Comparison of ENCODE assay signal across 9 cellular contexts in the genomic region with DNA sequence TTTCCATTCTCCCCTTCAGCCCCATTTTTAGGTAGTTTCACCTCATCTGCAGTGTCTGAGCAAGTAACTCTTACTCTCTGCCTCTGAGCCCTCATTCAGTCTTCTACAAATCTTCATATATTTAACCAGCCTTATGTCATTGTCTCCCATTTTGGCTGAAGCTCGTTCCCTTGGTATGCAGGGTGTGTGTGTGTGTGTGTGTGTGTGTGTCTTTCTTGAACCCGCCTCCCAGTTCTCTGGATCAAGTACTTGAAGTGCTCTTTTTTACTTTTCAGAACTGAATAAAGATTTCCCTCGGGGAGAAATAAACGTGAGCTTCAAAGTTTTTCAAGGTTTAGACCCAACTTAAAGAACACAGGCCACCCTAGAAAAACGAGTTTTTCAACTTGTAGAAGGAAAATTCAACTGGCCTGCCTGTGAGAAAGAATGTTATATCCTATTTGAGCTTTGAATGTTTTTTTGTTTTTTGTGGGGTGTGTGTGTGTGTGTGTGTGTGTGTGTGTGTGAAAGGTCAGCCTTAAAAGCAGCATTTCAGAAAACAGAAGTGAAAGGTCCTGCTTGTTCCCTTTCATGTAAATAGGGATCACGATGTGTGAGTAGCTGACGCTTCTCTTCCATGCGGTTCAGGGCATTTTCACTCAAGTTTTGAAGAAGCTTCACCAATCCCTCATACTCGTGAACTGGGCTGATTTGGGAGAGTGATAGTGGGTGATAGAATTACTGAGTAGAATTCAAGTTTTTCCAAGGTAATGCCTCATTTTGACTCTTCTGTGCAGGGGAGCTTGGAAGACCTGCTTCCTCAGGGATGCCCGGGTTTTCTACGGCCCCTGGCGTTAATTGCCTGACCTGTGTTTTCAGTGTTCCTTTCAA. TPM values are rescaled to one million over a fixed set of nuclear protein-coding genes. Genes with fewer than 3 reads are reported as not detected.
DNase-seq lines count a peak whose midpoint lies in the region; ATAC-seq and TF ChIP-seq lines count a peak whose summit lies in the region.
"Had no signal": no experiment of that assay in that cellular context is flagged by ENCODE, and none has a peak within 500 bp of the region (broad histone marks: within the 10 kb centered on the region; RNA-seq: fewer than 3 reads in every experiment).

No MANE protein-coding gene starts in this region.

- peak overlapping the region; percentile 41 to 86 (median 82) for H3K27ac Mint-ChIP-seq in nephron
- no peak overlapping the region for H3K27ac Mint-ChIP-seq in activated naive CD4-positive, alpha-beta T cell treated with anti-CD3 and anti-CD28 coated beads for 36 hours

- CTCF ChIA-PET in activated naive CD4-positive, alpha-beta T cell treated with anti-CD3 and anti-CD28 coated beads for 36 hours (lab: Charles Lee): interaction anchor here (0.6 to 1.6 kb wide), 7 partner anchors 15 to 394 kb away, joined by 3 to 6 read pairs (median 4); no protein-coding TSS in a partner anchor

- H3K9me3 Mint-ChIP-seq in nephron: no peaks in the 10 kb centered on the region
- H3K9me3 Mint-ChIP-seq in activated naive CD4-positive, alpha-beta T cell treated with anti-CD3 and anti-CD28 coated beads for 36 hours: no peaks in the 10 kb centered on the region

- ATAC-seq in HG03442 (IDR thresholded peaks at IDR 0.05; ENCODE audit: unreplicated experiment) (peak; percentile 59), HG03439 (IDR thresholded peaks at IDR 0.05; ENCODE audit: unreplicated experiment) (no peak)

- peaks cover 15% of the 10 kb centered on the region for H3K4me1 Mint-ChIP-seq in nephron
- peaks cover 19% of the 10 kb centered on the region for H3K4me1 Mint-ChIP-seq in activated naive CD4-positive, alpha-beta T cell treated with anti-CD3 and anti-CD28 coated beads for 36 hours (ENCODE audit: low read depth)

- intact Hi-C loops in activated naive CD4-positive, alpha-beta T cell treated with anti-CD3 and anti-CD28 coated beads for 36 hours (cut with micrococcal nuclease): loop anchor here (1.0 to 2.0 kb wide), 2 partner anchors 8 to 32 kb away; no protein-coding TSS in a partner anchor

- H3K27ac ChIP-seq in coronary artery: peak overlapping the region; percentile 72 to 84
- H3K27ac ChIP-seq: 22Rv1 had no signal

- H3K36me3 Mint-ChIP-seq in nephron (ENCODE audit: low read depth): peaks cover 54% of the 10 kb centered on the region
- H3K36me3 Mint-ChIP-seq in activated naive CD4-positive, alpha-beta T cell treated with anti-CD3 and anti-CD28 coated beads for 36 hours (ENCODE audit: low read depth): peaks cover 13% of the 10 kb centered on the region

- H3K4me3 ChIP-seq in coronary artery: peak overlapping the region; percentile 13

- H3K27me3 Mint-ChIP-seq in nephron (ENCODE audit: low read depth): no peaks in the 10 kb centered on the region
- peaks cover 24% of the 10 kb centered on the region for H3K27me3 Mint-ChIP-seq in activated naive CD4-positive, alpha-beta T cell treated with anti-CD3 and anti-CD28 coated beads for 36 hours (ENCODE audit: low read depth)

- H3K4me3 Mint-ChIP-seq in nephron: no peak overlapping the region
- H3K4me3 Mint-ChIP-seq in activated naive CD4-positive, alpha-beta T cell treated with anti-CD3 and anti-CD28 coated beads for 36 hours: no peak overlapping the region

- DNase-seq in SIG-M5 treated with dmso at 0.1 percent for 504 hours (lab: John Stamatoyannopoulos, UW; ENCODE audit: unreplicated experiment) (peak; percentile 56), SIG-M5 (lab: John Stamatoyannopoulos, UW) (no peak), coronary artery (ENCODE audit: low spot score) (no peak), SK-N-DZ (ENCODE audit: low spot score) (no peak)
- DNase-seq in activated naive CD4-positive, alpha-beta T cell treated with anti-CD3 and anti-CD28 coated beads for 36 hours: no peak

- TF ChIP-seq CTCF in coronary artery (IDR thresholded peaks at IDR 0.05) (no peak), nephron (IDR thresholded peaks at IDR 0.05; ENCODE audit: unreplicated experiment in 3 of 3) (no peak)

RNA-seq across cellular contexts. Expression of a gene that starts 50.6 kb away (rescaled TPM):
- polyA plus RNA-seq in SK-N-DZ (2014; cell fraction: cytosol; rRNA removed): 4.0 and 7.0 TPM in 2 replicates
- 19.2 and 20.1 TPM in 2 replicates for polyA plus RNA-seq in SK-N-DZ (2014; cell fraction: nucleus; rRNA removed)
- under 1 TPM; 0.38 to 0.49 TPM for total RNA-seq in activated naive CD4-positive, alpha-beta T cell treated with anti-CD3 and anti-CD28 coated beads for 36 hours
